Comparison of ENCODE assay signal across 8 cellular contexts in genomic region chr7:139777304-139777890, GRCh38. TPM values are rescaled to one million over a fixed set of nuclear protein-coding genes. Genes with fewer than 3 reads are reported as not detected.
DNase-seq lines count a peak whose midpoint lies in the region; ATAC-seq, FAIRE-seq and TF ChIP-seq lines count a peak whose summit lies in the region.

No MANE protein-coding gene starts in this region.

- H4K20me1 ChIP-seq in SU-DHL-6 (ENCODE audit: low read depth, low read length) = no peaks in the 10 kb centered on the region
- H4K20me1 ChIP-seq in K562 (replicated peaks; ENCODE audit: control insufficient read depth, insufficient read depth, low read length) = no peaks in the 10 kb centered on the region

- intact Hi-C loops in K562 (cut with micrococcal nuclease) = loop anchor here (2.0 to 10.0 kb wide), 6 partner anchors 110 to 547 kb away; no protein-coding TSS in a partner anchor

- peak overlapping the region; percentile 95 to 100 (median 100) for H3K4me3 Mint-ChIP-seq in immature natural killer cell

- peaks cover 14 to 15% of the 10 kb centered on the region in 2 experiments; a peak in 4 of 5 replicates for H3K4me1 ChIP-seq in K562 (replicated peaks in 1 of 2; ENCODE audit: control insufficient read depth in 2 of 2, insufficient read depth in 2 of 2, low read length in 2 of 2)

- peaks cover 0 to 9% (median 0%) of the 10 kb centered on the region in 3 donors for H3K36me3 Mint-ChIP-seq in immature natural killer cell

- no peak for TF ChIP-seq EP300 in K562 (IDR thresholded peaks at IDR 0.05; ENCODE audit: low read length)

- CTCF ChIA-PET in K562 (lab: Yijun Ruan, JAX; ENCODE audit: low intra/inter-chr PET ratio) = interaction anchor here (2.3 kb wide), 1 partner anchor 225 kb away, joined by 17 read pairs; no protein-coding TSS in a partner anchor

- H3K36me3 ChIP-seq in SU-DHL-6 (ENCODE audit: low read length) = no peaks in the 10 kb centered on the region
- H3K36me3 ChIP-seq in K562 (ENCODE audit: control insufficient read depth, insufficient read depth, low read length) = no peaks in the 10 kb centered on the region

- in situ Hi-C loops in K562 (cut with MboI) = no loop called here

- H3F3A ChIP-seq in SU-DHL-6 (ENCODE audit: insufficient read depth) = no peaks in the 10 kb centered on the region

- H3K4me3 ChIP-seq in SU-DHL-6 (ENCODE audit: insufficient read depth, low read length, poor library complexity, severe bottlenecking) (peak overlapping the region; percentile 54), K562 (peak overlapping the region; percentile 55)

- H2AFZ ChIP-seq in SU-DHL-6 (ENCODE audit: low read depth, low read length, severe bottlenecking) (no peak overlapping the region), K562 (ENCODE audit: low read depth, low read length) (peak overlapping the region; percentile 76; the same call in 1 of the 2 replicates)

- no peak overlapping the region for H3K27ac ChIP-seq in SU-DHL-6 (ENCODE audit: low read depth, low read length)
- peak overlapping the region; percentile 62 for H3K27ac ChIP-seq in K562 (ENCODE audit: extremely low read depth, low read depth, low read length)

- BruUV-seq in K562 (replicated peaks; lab: Mats Ljungman, UMichigan) = no TSS peak

- ATAC-seq in GM18498 (IDR thresholded peaks at IDR 0.05; ENCODE audit: unreplicated experiment) = peak; percentile 23
- peak; percentile 8 for ATAC-seq in HG02852 (IDR thresholded peaks at IDR 0.05; ENCODE audit: unreplicated experiment)
- ATAC-seq in K562 = peak; percentile 15; the same call in 2 of the 3 replicates

- WGBS in K562 (ENCODE audit: insufficient coverage, low coverage, missing lambda C conversion rate) = 0% methylated on average over 1 of the region's 88 CpGs

- H3K27me3 Mint-ChIP-seq in immature natural killer cell (ENCODE audit: low read depth in 3 of 3) = peaks cover 2 to 13% (median 11%) of the 10 kb centered on the region in 3 donors

- no peaks in the 10 kb centered on the region for H3K9me1 ChIP-seq in K562 (ENCODE audit: control insufficient read depth, insufficient read depth, low read length)

- TF ChIP-seq RAD21 in K562 (CRISPR knock-in tag; conservative IDR thresholded peaks at IDR 0.05 in 1 of 2, IDR thresholded peaks at IDR 0.05 in 1 of 2) = no peak

- POLR2A ChIA-PET in K562 (lab: Yijun Ruan, JAX) = interaction anchor here (1.2 to 1.8 kb wide), 3 partner anchors 10 to 30 kb away, joined by 3 to 7 read pairs (median 3); no protein-coding TSS in a partner anchor

- DNase-seq in K562 (ENCODE audit: extremely low read depth in 1 of 4, low spot score in 3 of 4) (peak; percentile 64 to 75 (median 74)), immature natural killer cell (peak; percentile 36 to 47 (median 39)), globus pallidus (ENCODE audit: low spot score) (no peak), epidermal melanocyte (ENCODE audit: insufficient read length, low spot score) (no peak)
- peak; percentile 31 for DNase-seq in stimulated activated CD4-positive, alpha-beta T cell treated with anti-CD3 and anti-CD28 coated beads, Interleukin-1b, Interleukin-23, amount 100 ng/mL, for 48 hours

- TF ChIP-seq CTCF in SU-DHL-6 (IDR thresholded peaks at IDR 0.05; ENCODE audit: insufficient read depth, low read length, poor library complexity, severe bottlenecking) (no peak), K562 (IDR thresholded peaks at IDR 0.05 in 2 of 3, conservative IDR thresholded peaks at IDR 0.05 in 1 of 3; ENCODE audit: insufficient read depth in 2 of 3, low read depth in 1 of 3, low read length in 3 of 3) (no peak)

- H3K27me3 ChIP-seq in SU-DHL-6 (ENCODE audit: low read length) (no peaks in the 10 kb centered on the region), K562 (ENCODE audit: control insufficient read depth in 2 of 2, insufficient read depth in 2 of 2, low read length in 2 of 2) (peaks cover 6 to 30% of the 10 kb centered on the region in 2 experiments; a peak in 4 of 5 replicates)

- H3K4me1 Mint-ChIP-seq in immature natural killer cell = peaks cover 56 to 63% of the 10 kb centered on the region in 2 donors

- peak overlapping the region; percentile 96 to 99 (median 98) for H3K27ac Mint-ChIP-seq in immature natural killer cell

- peaks cover 0 to 2% (median 0%) of the 10 kb centered on the region in 6 donors for H3K9me3 Mint-ChIP-seq in immature natural killer cell

- H3K79me2 ChIP-seq in SU-DHL-6 (ENCODE audit: insufficient read depth, low read length) = no peaks in the 10 kb centered on the region
- peaks cover 28% of the 10 kb centered on the region for H3K79me2 ChIP-seq in K562 (ENCODE audit: control insufficient read depth, insufficient read depth, low read length)

- H3K9ac ChIP-seq in SU-DHL-6 (ENCODE audit: low read length) (no peak overlapping the region), K562 (ENCODE audit: insufficient read depth in 1 of 2, low read depth in 2 of 2, low read length in 2 of 2) (peak overlapping the region; percentile 70 to 93; a peak in 3 of 4 replicates)

- H3K4me2 ChIP-seq in SU-DHL-6 (ENCODE audit: low read depth, low read length, poor library complexity, severe bottlenecking) (peak overlapping the region; percentile 78), K562 (ENCODE audit: insufficient read depth, low read length) (peak overlapping the region; percentile 90)

- H3K9me3 ChIP-seq in SU-DHL-6 (ENCODE audit: insufficient read depth, low read length) (no peaks in the 10 kb centered on the region), K562 (replicated peaks; ENCODE audit: control insufficient read depth, insufficient read depth, low read depth, low read length) (no peaks in the 10 kb centered on the region)

- no peaks in the 10 kb centered on the region for H3K9me2 ChIP-seq in SU-DHL-6 (replicated peaks; ENCODE audit: insufficient read depth, low read length)

- no peak for TF ChIP-seq POLR2A in K562 (conservative IDR thresholded peaks at IDR 0.05)

- no peak for FAIRE-seq in K562 (lab: Jason Lieb, UNC)

TF ChIP-seq in K562, 482 proteins besides CTCF, POLR2A, EP300 and RAD21 (continues in another document):
- no peak for TF ChIP-seq ZNF133 (CRISPR knock-in tag; IDR thresholded peaks at IDR 0.05)

RNA-seq across cellular contexts. Expression of gene HIPK2, which starts 0.4 kb away (rescaled TPM):
- total RNA-seq in K562 (2011; cell fraction: chromatin; rRNA removed; ENCODE audit: low replicate concordance) = 51.9 and 59.2 TPM in 2 replicates
- 15.1 and 17.3 TPM in 2 replicates for total RNA-seq in K562 (2011; cell fraction: nucleolus; rRNA removed)
- 16.6 and 21.8 TPM in 2 replicates for total RNA-seq in K562 (2011; cell fraction: nucleoplasm; rRNA removed)
- 3.8 and 5.7 TPM in 2 replicates for total RNA-seq in K562 (2014; rRNA removed)
- 5.4 and 5.5 TPM in 2 replicates for total RNA-seq in K562 (2014; rRNA removed; fragmentation: Illumina TruSeq; extraction: Trizol)
- total RNA-seq in K562 (2015; rRNA removed; fragmentation: Illumina TruSeq; extraction: Trizol) = 3.9 and 4.4 TPM in 2 replicates
- total RNA-seq in K562 (2021) = 17.5 and 19.8 TPM in 2 replicates
- polyA plus RNA-seq in K562 (2011; rRNA removed) = 8.8 and 10.0 TPM in 2 replicates
- polyA plus RNA-seq in K562 (2011; cell fraction: cytosol; rRNA removed) = 6.5 and 10.7 TPM in 2 replicates
- 15.6 and 30.0 TPM in 2 replicates for polyA plus RNA-seq in K562 (2011; cell fraction: nucleus; rRNA removed)
- 4.7 and 7.4 TPM in 2 replicates for polyA plus RNA-seq in K562 (2012)
- polyA plus RNA-seq in K562 (2014; fragmentation: Illumina TruSeq; extraction: Trizol) = 9.9 and 10.1 TPM in 2 replicates
- polyA plus RNA-seq in K562 (2014; fragmentation: Nextera tagmentation; extraction: Ambion mirVana) = 1 to 10 TPM in 1 of 2 experiments, under 1 TPM in 1; 0.69 to 1.6 TPM
- 5.1 and 5.5 TPM in 2 replicates for polyA plus RNA-seq in K562 (2014; rRNA removed)
- polyA minus RNA-seq in K562 (2011; rRNA and poly(A)+ RNA removed) = 31.9 and 34.7 TPM in 2 replicates
- 25.2 and 25.9 TPM in 2 replicates for polyA minus RNA-seq in K562 (2011; cell fraction: cytosol; rRNA and poly(A)+ RNA removed)
- 17.0 and 17.8 TPM in 2 replicates for polyA minus RNA-seq in K562 (2011; cell fraction: nucleus; rRNA and poly(A)+ RNA removed)
- polyA plus RNA-seq in immature natural killer cell = 10 to 100 TPM in 1 of 3 donors, 1 to 10 TPM in 2; 3.5 to 14.2 (median 3.7) TPM

RNA-seq across cellular contexts. Expression of gene TBXAS1, which starts 51.7 kb away (rescaled TPM):
- total RNA-seq in K562 (2011; cell fraction: chromatin; rRNA removed; ENCODE audit: low replicate concordance) = 6.1 and 7.4 TPM in 2 replicates
- 3.2 and 6.0 TPM in 2 replicates for total RNA-seq in K562 (2011; cell fraction: nucleolus; rRNA removed)
- total RNA-seq in K562 (2011; cell fraction: nucleoplasm; rRNA removed) = 4.2 and 10.6 TPM in 2 replicates
- 1.5 and 1.7 TPM in 2 replicates for total RNA-seq in K562 (2014; rRNA removed)
- 1.3 and 2.5 TPM in 2 replicates for total RNA-seq in K562 (2014; rRNA removed; fragmentation: Illumina TruSeq; extraction: Trizol)
- 2.6 and 2.9 TPM in 2 replicates for total RNA-seq in K562 (2015; rRNA removed; fragmentation: Illumina TruSeq; extraction: Trizol)
- 1.9 and 2.7 TPM in 2 replicates for total RNA-seq in K562 (2021)
- 6.8 and 8.3 TPM in 2 replicates for polyA plus RNA-seq in K562 (2011; rRNA removed)
- 3.7 and 8.3 TPM in 2 replicates for polyA plus RNA-seq in K562 (2011; cell fraction: cytosol; rRNA removed)
- 10.0 and 17.3 TPM in 2 replicates for polyA plus RNA-seq in K562 (2011; cell fraction: nucleus; rRNA removed)
- 2.7 and 4.5 TPM in 2 replicates for polyA plus RNA-seq in K562 (2012)
- 2.0 and 2.2 TPM in 2 replicates for polyA plus RNA-seq in K562 (2014; fragmentation: Illumina TruSeq; extraction: Trizol)
- 1 to 10 TPM; 1.1 to 1.2 TPM for polyA plus RNA-seq in K562 (2014; fragmentation: Nextera tagmentation; extraction: Ambion mirVana)
- 2.4 and 3.7 TPM in 2 replicates for polyA plus RNA-seq in K562 (2014; rRNA removed)
- polyA minus RNA-seq in K562 (2011; rRNA and poly(A)+ RNA removed) = 3.8 and 6.3 TPM in 2 replicates
- polyA minus RNA-seq in K562 (2011; cell fraction: cytosol; rRNA and poly(A)+ RNA removed) = 1.6 and 3.1 TPM in 2 replicates
- polyA minus RNA-seq in K562 (2011; cell fraction: nucleus; rRNA and poly(A)+ RNA removed) = 4.4 and 4.6 TPM in 2 replicates
- polyA plus RNA-seq in immature natural killer cell = 10 to 100 TPM; 59.6 to 93.3 (median 68.7) TPM

Comparison
In these comparisons a context has a peak if more than half of its experiments do, and no peak if none do; other contexts are left out.
1. DNase-seq: peak in K562 (4 of 4), immature natural killer cell (3 of 3) and stimulated activated CD4-positive, alpha-beta T cell treated with anti-CD3 and anti-CD28 coated beads, Interleukin-1b, Interleukin-23, amount 100 ng/mL, for 48 hours (single experiment); none in globus pallidus (single experiment) and epidermal melanocyte (single experiment).
2. Peak in every context shown above with its lines, with median percentiles within 50 percentile points of each other: ATAC-seq.